10 cellular contexts compared by ENCODE assay signal in the genomic region with DNA sequence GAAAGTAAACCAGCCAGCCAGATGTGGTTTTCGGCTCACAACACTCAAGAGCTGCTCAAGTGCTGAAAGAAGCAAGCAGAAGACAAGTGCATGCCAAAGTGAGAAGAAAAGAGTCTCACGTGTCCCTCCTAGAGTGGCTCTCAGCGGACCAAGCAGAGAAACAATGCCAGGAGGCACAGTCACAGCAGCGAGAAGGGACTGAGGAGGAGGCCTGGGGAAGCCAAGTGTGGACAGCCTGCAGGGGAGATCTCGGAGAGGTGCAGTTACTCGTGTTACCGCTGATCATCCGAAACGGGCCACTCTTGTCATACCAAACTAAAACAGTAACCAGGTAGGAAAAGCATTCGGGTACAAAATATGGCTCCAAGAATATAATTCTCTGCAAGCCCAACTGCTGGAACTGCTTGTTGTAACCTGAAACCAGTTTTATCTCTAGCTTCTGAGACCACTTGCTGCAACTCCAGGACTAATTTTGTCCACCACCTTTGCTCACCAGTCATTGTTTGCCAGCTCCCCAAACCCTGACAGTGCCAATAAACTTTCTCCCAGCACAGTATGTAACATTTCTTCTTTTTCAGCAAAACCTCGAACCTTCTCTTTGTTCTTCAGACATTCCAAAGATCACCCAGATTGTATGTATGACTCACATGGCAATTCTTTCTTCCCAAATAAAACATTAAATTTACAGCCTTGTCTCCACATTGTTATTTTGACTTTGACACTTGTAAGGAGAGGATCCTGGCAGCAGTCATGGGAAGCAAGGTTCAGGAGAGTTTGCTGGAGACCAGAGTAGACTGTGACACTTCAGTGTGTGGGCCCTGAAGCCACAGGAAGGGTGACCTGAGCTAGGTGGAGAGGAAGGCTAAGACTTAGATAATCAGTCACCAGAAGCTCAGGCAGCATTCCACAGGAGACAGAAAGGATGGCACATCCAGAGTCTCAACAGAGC. TPM values are rescaled to one million over a fixed set of nuclear protein-coding genes. Genes with fewer than 3 reads are reported as not detected.
A peak's percentile ranks its signal among the peaks of the same experiment; 100 is the strongest.
DNase-seq lines count a peak whose midpoint lies in the region; ATAC-seq, FAIRE-seq and TF ChIP-seq lines count a peak whose summit lies in the region.
"Had no signal": no experiment of that assay in that cellular context is flagged by ENCODE, and none has a peak within 500 bp of the region (broad histone marks: within the 10 kb centered on the region; RNA-seq: fewer than 3 reads in every experiment).

No MANE protein-coding gene starts in this region.

- H4K20me1 ChIP-seq in MM.1S (ENCODE audit: insufficient read depth, low read length) = no peaks in the 10 kb centered on the region

- H3K4me3 ChIP-seq in fibroblast of mammary gland (ENCODE audit: control insufficient read depth, low read depth, low read length) (no peak overlapping the region), pancreas (no peak overlapping the region), MM.1S (ENCODE audit: low read length) (no peak overlapping the region), BE2C (ENCODE audit: low read depth, low read length) (no peak overlapping the region)
- H3K4me3 ChIP-seq: suprapubic skin had no signal

- peak; percentile 34 to 64 (median 61) for ATAC-seq in pancreas

- intact Hi-C loops in pancreas (cut with DNase I) = no loop called here

- H3K9me2 ChIP-seq in MM.1S (replicated peaks; ENCODE audit: insufficient read depth, low read length) = no peaks in the 10 kb centered on the region

- H3K27ac ChIP-seq in pancreas (peak overlapping the region in 3 of 4 donors; percentile 1 to 20 (median 6)), MM.1S (ENCODE audit: low read length) (no peak overlapping the region)
- H3K27ac ChIP-seq: suprapubic skin had no signal

- no peaks in the 10 kb centered on the region for H3K27me3 ChIP-seq in pancreas
- no peaks in the 10 kb centered on the region for H3K27me3 ChIP-seq in MM.1S (replicated peaks; ENCODE audit: insufficient read depth, low read length)
- no peaks in the 10 kb centered on the region for H3K27me3 ChIP-seq in BE2C
- H3K27me3 ChIP-seq: suprapubic skin had no signal

- H3K4me2 ChIP-seq in MM.1S (ENCODE audit: low read depth, low read length) = no peak overlapping the region

- H2AFZ ChIP-seq in MM.1S (ENCODE audit: low read length) = no peak overlapping the region

- H3K9me3 ChIP-seq in pancreas (no peaks in the 10 kb centered on the region), MM.1S (replicated peaks; ENCODE audit: insufficient read depth, low read length) (no peaks in the 10 kb centered on the region), BE2C (no peaks in the 10 kb centered on the region)
- H3K9me3 ChIP-seq: suprapubic skin had no signal

- DNase-seq in GM03348 (ENCODE audit: low spot score) (peak; percentile 54), OCI-M1 (lab: John Stamatoyannopoulos, UW) (peak; percentile 6), fibroblast of mammary gland (ENCODE audit: low read depth) (peak; percentile 19), pancreas (no peak), NOMO-1 treated with dmso at 0.1 percent for 144 hours (lab: John Stamatoyannopoulos, UW; ENCODE audit: unreplicated experiment) (no peak), MM.1S (no peak), cerebellum (ENCODE audit: low spot score) (no peak), BE2C (no peak)
- DNase-seq: activated naive CD4-positive, alpha-beta T cell treated with anti-CD3 and anti-CD28 coated beads for 36 hours had no signal

- WGBS in pancreas, 2 donors = 34 to 40% methylated on average over 11 of the region's 11 CpGs

- FAIRE-seq in pancreas (lab: Jason Lieb, UNC) = no peak

- no peaks in the 10 kb centered on the region for H3K79me2 ChIP-seq in MM.1S (ENCODE audit: low read length)

- H3K36me3 ChIP-seq in pancreas = no peaks in the 10 kb centered on the region
- no peaks in the 10 kb centered on the region for H3K36me3 ChIP-seq in MM.1S (replicated peaks; ENCODE audit: insufficient read depth, low read length)
- H3K36me3 ChIP-seq in BE2C = no peaks in the 10 kb centered on the region
- H3K36me3 ChIP-seq: suprapubic skin had no signal

- H3K4me1 ChIP-seq in pancreas = peaks cover 4 to 11% (median 7%) of the 10 kb centered on the region in 3 donors
- no peaks in the 10 kb centered on the region for H3K4me1 ChIP-seq in MM.1S (ENCODE audit: low read length)
- no peaks in the 10 kb centered on the region for H3K4me1 ChIP-seq in BE2C

- TF ChIP-seq CTCF in fibroblast of mammary gland (conservative IDR thresholded peaks at IDR 0.05; ENCODE audit: control insufficient read depth, insufficient read depth, low read depth, low read length) (no peak), pancreas (IDR thresholded peaks at IDR 0.05) (no peak), MM.1S (IDR thresholded peaks at IDR 0.05; ENCODE audit: low read length) (no peak), BE2C (IDR thresholded peaks at IDR 0.05; ENCODE audit: low read depth, low read length) (no peak)

- no peak overlapping the region for H3K9ac ChIP-seq in MM.1S (ENCODE audit: low read length)

- no peaks in the 10 kb centered on the region for H3F3A ChIP-seq in MM.1S (ENCODE audit: insufficient read depth, low read length)

RNA-seq across cellular contexts. Expression of a gene that starts 6.3 kb away (rescaled TPM):
- total RNA-seq in pancreas (10 to 100 TPM; 19.7 to 27.5 (median 22.8) TPM), cerebellum (2.8 TPM)
- 10 to 100 TPM; 13.9 to 21.3 TPM for polyA plus RNA-seq in pancreas
- polyA plus RNA-seq in BE2C (2012; ENCODE audit: insufficient read depth, insufficient read length, low read depth) = 22.0 TPM

RNA-seq across cellular contexts. Expression of a gene that starts 41.0 kb away (rescaled TPM):
- total RNA-seq in pancreas = 1 to 10 TPM in 2 of 6 donors, under 1 TPM in 4; 0.37 to 1.2 (median 0.86) TPM
- polyA plus RNA-seq in pancreas = under 1 TPM; 0.23 to 0.45 TPM
- total RNA-seq in cerebellum = 8.3 TPM
- polyA plus RNA-seq in BE2C (2012; ENCODE audit: insufficient read depth, insufficient read length, low read depth) = 1.1 TPM

Comparison
In these comparisons a context has a peak if more than half of its experiments do, and no peak if none do; other contexts are left out.
1. DNase-seq: peak in GM03348 (single experiment), OCI-M1 (single experiment) and fibroblast of mammary gland (single experiment); none in pancreas (0 of 6), NOMO-1 treated with dmso at 0.1 percent for 144 hours (single experiment), MM.1S (single experiment), cerebellum (single experiment) and BE2C (single experiment).